13 cellular contexts compared by ENCODE assay signal in the genomic region with DNA sequence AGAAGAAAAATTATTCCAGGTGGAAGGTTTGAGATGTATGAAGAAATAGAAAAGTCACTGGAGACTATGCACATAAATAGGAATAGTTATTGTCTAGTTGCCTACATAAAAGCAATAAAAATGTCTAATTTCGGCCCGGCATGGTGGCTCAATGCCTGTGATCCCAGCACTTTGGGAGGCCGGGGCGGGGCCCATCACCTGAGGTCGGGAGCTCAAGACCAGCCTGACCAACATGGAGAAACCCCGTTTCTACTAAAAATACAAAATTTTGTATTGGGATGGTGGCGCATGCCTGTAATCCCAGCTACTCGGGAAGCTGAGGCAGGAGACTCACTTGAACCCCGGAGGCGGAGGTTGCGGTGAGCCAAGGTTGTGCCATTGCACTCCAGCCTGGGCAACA. TPM values are rescaled to one million over a fixed set of nuclear protein-coding genes. Genes with fewer than 3 reads are reported as not detected.
"Had no signal": no experiment of that assay in that cellular context is flagged by ENCODE, and none has a peak within 500 bp of the region (broad histone marks: within the 10 kb centered on the region; RNA-seq: fewer than 3 reads in every experiment).

No MANE protein-coding gene starts in this region.

RNA-seq across cellular contexts. Expression of gene GPR148, which starts 3.4 kb away (rescaled TPM):
- total RNA-seq: subcutaneous adipose tissue, suprapubic skin, temporal lobe, thoracic aorta, thyroid gland, tibial nerve, transverse colon, upper lobe of left lung, upper lobe of right lung, ureter, urinary bladder, uterus, vagina had no signal

RNA-seq across cellular contexts. Expression of gene AMER3, which starts 23.1 kb away (rescaled TPM):
- total RNA-seq: subcutaneous adipose tissue, suprapubic skin, thoracic aorta, tibial nerve, upper lobe of left lung, upper lobe of right lung, ureter, vagina had no signal
